Comparison of ENCODE assay signal across 13 cellular contexts in the genomic region with DNA sequence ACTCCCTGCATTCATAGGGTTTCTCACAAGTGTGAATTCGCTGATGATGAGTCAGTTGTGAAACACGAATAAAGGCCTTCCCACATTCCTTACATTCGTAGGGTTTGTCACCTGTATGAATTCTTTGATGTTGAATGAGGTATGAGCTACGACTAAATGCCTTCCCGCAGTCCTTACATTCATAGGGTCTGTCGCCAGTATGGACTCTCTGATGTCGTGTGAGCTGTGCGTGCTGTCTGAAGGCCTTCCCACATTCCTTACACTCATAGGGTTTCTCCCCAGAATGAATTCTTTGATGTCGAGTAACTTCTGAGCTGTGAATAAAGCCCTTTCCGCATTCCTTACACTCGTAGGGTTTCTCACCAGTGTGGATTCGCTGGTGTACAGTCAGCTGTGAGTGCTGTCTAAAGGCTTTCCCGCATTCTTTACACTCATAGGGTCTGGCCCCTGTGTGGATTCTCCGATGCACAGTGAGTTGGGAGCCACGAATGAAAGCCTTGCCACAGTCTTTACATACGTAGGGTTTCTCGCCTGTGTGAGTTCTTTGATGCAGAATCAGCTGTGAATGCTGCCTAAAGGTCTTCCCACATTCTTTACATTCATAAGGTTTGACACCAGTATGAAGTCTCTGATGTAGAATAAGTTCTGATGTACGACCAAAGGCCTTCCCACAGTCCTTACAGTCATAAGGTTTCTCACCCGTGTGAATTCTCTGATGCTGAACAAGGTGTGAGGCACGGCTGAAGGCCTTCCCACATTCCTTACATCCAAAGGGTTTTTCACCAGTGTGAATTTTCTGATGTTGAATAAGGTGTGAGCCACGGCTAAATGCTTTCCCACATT. TPM values are rescaled to one million over a fixed set of nuclear protein-coding genes. Genes with fewer than 3 reads are reported as not detected.
DNase-seq lines count a peak whose midpoint lies in the region; ATAC-seq, FAIRE-seq and TF ChIP-seq lines count a peak whose summit lies in the region.
"Had no signal": no experiment of that assay in that cellular context is flagged by ENCODE, and none has a peak within 500 bp of the region (broad histone marks: within the 10 kb centered on the region; RNA-seq: fewer than 3 reads in every experiment).

No MANE protein-coding gene starts in this region.

- no peak overlapping the region for H2BK12ac ChIP-seq in trophoblast cell (ENCODE audit: low read length)

- no CpG with 5 or more reads among the region's 21 CpGs for WGBS in trophoblast cell (ENCODE audit: extremely low coverage, insufficient coverage, insufficient read length)

- H3K9me3 ChIP-seq in left ventricle myocardium inferior (replicated peaks): no peaks in the 10 kb centered on the region
- H3K9me3 ChIP-seq in trophoblast cell (ENCODE audit: insufficient read depth, low read depth, low read length): no peaks in the 10 kb centered on the region

- H3K4me2 ChIP-seq in trophoblast cell (ENCODE audit: low read length): peak overlapping the region; percentile 25

- H3K23ac ChIP-seq in trophoblast cell (ENCODE audit: low read length): no peak overlapping the region

- H3K27ac ChIP-seq in left ventricle myocardium inferior (replicated peaks) (peak overlapping the region; percentile 66), trophoblast cell (ENCODE audit: low read depth, low read length) (peak overlapping the region; percentile 28)
- H3K27ac ChIP-seq: C4-2B had no signal

- H3K18ac ChIP-seq in trophoblast cell (ENCODE audit: low read length): no peak overlapping the region

- H3K27me3 ChIP-seq in left ventricle myocardium inferior (ENCODE audit: low read depth) (no peaks in the 10 kb centered on the region), trophoblast cell (ENCODE audit: insufficient read depth, low read length) (no peaks in the 10 kb centered on the region)

- TF ChIP-seq CTCF in astrocyte of the cerebellum (IDR thresholded peaks at IDR 0.05; ENCODE audit: low read depth, low read length, missing control alignments) (no peak), left ventricle myocardium inferior (IDR thresholded peaks at IDR 0.05; ENCODE audit: borderline replicate concordance) (no peak)

- H3K14ac ChIP-seq in trophoblast cell (ENCODE audit: low read length): no peak overlapping the region

- H3K79me2 ChIP-seq in trophoblast cell (ENCODE audit: control insufficient read depth, insufficient read depth, low read length, poor library complexity): no peaks in the 10 kb centered on the region

- no peak overlapping the region for H4K8ac ChIP-seq in trophoblast cell (ENCODE audit: low read depth, low read length)

- no peaks in the 10 kb centered on the region for H3K79me1 ChIP-seq in trophoblast cell (ENCODE audit: low read length)

- H3K4me3 ChIP-seq in astrocyte of the cerebellum (ENCODE audit: low read depth, low read length) (no peak overlapping the region), left ventricle myocardium inferior (no peak overlapping the region), trophoblast cell (ENCODE audit: low read depth, low read length) (no peak overlapping the region)

- intact Hi-C loops in left ventricle myocardium inferior (cut with micrococcal nuclease): no loop called here

- ATAC-seq in GM18519 (IDR thresholded peaks at IDR 0.05; ENCODE audit: low FRiP score, unreplicated experiment): no peak
- ATAC-seq: activated CD8-positive, alpha-beta T cell treated with anti-CD3 and anti-CD28 coated beads, Interleukin-2, amount 10 ng/mL, durations not matched to agents 7 days and 5 days had no signal

- H2BK120ac ChIP-seq in trophoblast cell (ENCODE audit: insufficient read depth, low read length, poor library complexity): peak overlapping the region; percentile 62

- H3K9ac ChIP-seq in trophoblast cell (ENCODE audit: low read length): no peak overlapping the region

- no peak for FAIRE-seq in GM19239 (lab: Jason Lieb, UNC)
- FAIRE-seq: small intestine had no signal

- in situ Hi-C loops in astrocyte of the cerebellum (cut with HindIII; ENCODE audit: low sequenced_read_pairs): no loop called here

- H3K4ac ChIP-seq in trophoblast cell (ENCODE audit: low read depth, low read length): no peak overlapping the region

- no peak overlapping the region for H4K91ac ChIP-seq in trophoblast cell (ENCODE audit: low read depth, low read length)

- DNase-seq in HT1080 (ENCODE audit: low read depth) (peak; percentile 21), astrocyte of the cerebellum (ENCODE audit: low read depth) (peak; percentile 53), left ventricle myocardium inferior (no peak), trophoblast cell (peak; percentile 91 to 95), GM19239 (ENCODE audit: insufficient read length, low spot score) (no peak)
- no peak for DNase-seq in activated naive CD4-positive, alpha-beta T cell treated with Interleukin-2 at 50 U/mL for 16 hours
- no peak for DNase-seq in activated CD4-positive, CD25-positive, alpha-beta regulatory T cell (lab: John Stamatoyannopoulos, UW)
- DNase-seq: activated CD8-positive, alpha-beta T cell treated with anti-CD3 and anti-CD28 coated beads, Interleukin-2, amount 10 ng/mL, durations not matched to agents 7 days and 5 days; activated effector memory CD4-positive, alpha-beta T cell treated with Interleukin-2 at 50 U/mL for 16 hours; small intestine; T-helper 9 cell had no signal

- peak overlapping the region; percentile 21 for H2BK5ac ChIP-seq in trophoblast cell (ENCODE audit: low read depth, low read length, poor library complexity)

- H2AK5ac ChIP-seq in trophoblast cell (ENCODE audit: low read length): no peak overlapping the region

- H2AFZ ChIP-seq in trophoblast cell (ENCODE audit: insufficient read depth, low read length, poor library complexity): no peak overlapping the region

- H3K36me3 ChIP-seq in left ventricle myocardium inferior (peaks cover 13% of the 10 kb centered on the region), trophoblast cell (ENCODE audit: control insufficient read depth in 1 of 2, insufficient read depth in 2 of 2, low read length in 2 of 2) (peaks cover 0 to 2% of the 10 kb centered on the region in 2 experiments)

- no peak overlapping the region for H4K12ac ChIP-seq in trophoblast cell (ENCODE audit: low read depth, low read length)

- peaks cover 6% of the 10 kb centered on the region for H3K4me1 ChIP-seq in left ventricle myocardium inferior
- H3K4me1 ChIP-seq in trophoblast cell (ENCODE audit: control insufficient read depth in 1 of 2, insufficient read depth in 2 of 2, low read length in 2 of 2): peaks cover 4 to 11% of the 10 kb centered on the region in 2 experiments

RNA-seq across cellular contexts. Expression of gene COX7A1, which starts 30.6 kb away (rescaled TPM):
- total RNA-seq in HT1080 (2014; rRNA removed; shearing (Covaris generic)): not detected in 2 replicates
- polyA plus RNA-seq in HT1080 (2015; cell fraction: cytosol; rRNA removed): not detected in 2 replicates
- polyA plus RNA-seq in HT1080 (2015; cell fraction: nucleus; rRNA removed): not detected in 2 replicates
- total RNA-seq in left ventricle myocardium inferior: 2,839 TPM
- not detected in 2 replicates for polyA plus RNA-seq in trophoblast cell (2013)
- total RNA-seq: activated CD8-positive, alpha-beta T cell treated with anti-CD3 and anti-CD28 coated beads, Interleukin-2, amount 10 ng/mL, durations not matched to agents 7 days and 5 days had no signal

RNA-seq across cellular contexts. Expression of gene ZNF565, which starts 31.6 kb away (rescaled TPM):
- 0.90 and 2.2 TPM in 2 replicates for total RNA-seq in HT1080 (2014; rRNA removed; shearing (Covaris generic))
- polyA plus RNA-seq in HT1080 (2015; cell fraction: cytosol; rRNA removed): 1.3 and 1.8 TPM in 2 replicates
- polyA plus RNA-seq in HT1080 (2015; cell fraction: nucleus; rRNA removed): 1.8 and 1.9 TPM in 2 replicates
- 4.4 TPM for total RNA-seq in left ventricle myocardium inferior
- 2.7 and 2.8 TPM in 2 replicates for polyA plus RNA-seq in trophoblast cell (2013)

RNA-seq across cellular contexts. Expression of gene ZNF146, which starts 32.1 kb away (rescaled TPM):
- total RNA-seq in HT1080 (2014; rRNA removed; shearing (Covaris generic)): 78.2 and 94.5 TPM in 2 replicates
- polyA plus RNA-seq in HT1080 (2015; cell fraction: cytosol; rRNA removed): 75.5 and 103 TPM in 2 replicates
- 55.4 and 58.4 TPM in 2 replicates for polyA plus RNA-seq in HT1080 (2015; cell fraction: nucleus; rRNA removed)
- total RNA-seq in left ventricle myocardium inferior: 30.4 TPM
- polyA plus RNA-seq in trophoblast cell (2013): 51.0 and 52.9 TPM in 2 replicates

RNA-seq across cellular contexts. Expression of gene CAPNS1, which starts 43.0 kb away (rescaled TPM):
- 391 and 431 TPM in 2 replicates for total RNA-seq in HT1080 (2014; rRNA removed; shearing (Covaris generic))
- 426 and 495 TPM in 2 replicates for polyA plus RNA-seq in HT1080 (2015; cell fraction: cytosol; rRNA removed)
- 268 and 269 TPM in 2 replicates for polyA plus RNA-seq in HT1080 (2015; cell fraction: nucleus; rRNA removed)
- 767 TPM for total RNA-seq in left ventricle myocardium inferior
- polyA plus RNA-seq in trophoblast cell (2013): 865 and 885 TPM in 2 replicates

Comparison
In these comparisons a context has a peak if more than half of its experiments do, and no peak if none do; other contexts are left out.
1. DNase-seq: peak in HT1080 (single experiment), astrocyte of the cerebellum (single experiment) and trophoblast cell (2 of 2); none in left ventricle myocardium inferior (single experiment), activated naive CD4-positive, alpha-beta T cell treated with Interleukin-2 at 50 U/mL for 16 hours (single experiment), activated CD4-positive, CD25-positive, alpha-beta regulatory T cell (0 of 4) and GM19239 (single experiment).
2. RNA of gene COX7A1, which starts 30.6 kb away (total RNA-seq): 2,839 TPM in left ventricle myocardium inferior (single experiment); not detected in HT1080; every median in the first group is over 1,000 times any median in the second.